ENCODE assay signal across 1 cellular context in the genomic region with DNA sequence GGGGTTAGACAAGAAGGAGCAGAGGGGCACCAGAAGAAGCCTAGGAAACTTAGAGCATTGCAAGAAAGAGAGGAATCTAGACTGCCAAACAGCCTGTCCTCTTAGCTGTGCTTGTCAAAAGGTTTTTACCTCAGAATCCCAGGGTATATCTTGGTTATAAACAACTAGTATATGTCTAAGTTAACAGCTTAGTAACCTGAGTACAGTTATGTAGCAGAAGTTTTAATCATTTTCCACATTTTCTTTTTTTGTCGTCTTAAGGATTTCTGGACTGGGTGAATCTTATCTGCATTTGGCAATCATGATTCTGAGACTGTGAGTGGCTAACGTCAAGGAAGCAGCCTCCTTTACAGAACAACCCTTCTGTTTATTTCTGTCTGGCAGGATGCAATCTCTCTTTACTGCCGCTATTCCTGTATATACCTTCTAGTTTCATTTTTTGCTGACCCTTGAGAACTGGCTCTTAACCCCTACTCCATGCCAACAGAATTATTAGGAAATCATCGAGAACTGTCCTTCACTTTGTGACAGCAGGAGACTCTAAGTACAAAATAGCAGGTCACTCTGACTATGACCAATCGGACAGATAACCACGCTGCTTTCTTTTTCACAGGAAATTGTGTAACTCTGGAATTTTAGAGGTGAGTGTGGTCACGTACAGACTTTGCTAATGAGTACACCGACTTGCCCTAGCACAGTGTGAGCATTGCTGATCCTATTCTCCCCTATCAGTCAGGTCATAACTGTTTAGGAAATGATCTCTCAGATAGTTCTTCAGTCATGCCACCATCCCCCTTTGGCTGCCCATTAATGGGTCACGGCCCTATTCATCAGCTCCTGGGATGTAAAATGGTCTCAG.
A peak's percentile ranks its signal among the peaks of the same experiment; 100 is the strongest.
TF ChIP-seq lines count a peak whose summit lies in the region.

No MANE protein-coding gene starts in this region.

TF ChIP-seq in GM12878, 131 proteins besides CTCF, POLR2A, EP300 and RAD21 (continued from another document):
- peak; percentile 67 for TF ChIP-seq SKIL (IDR thresholded peaks at IDR 0.05; ENCODE audit: low read depth, poor library complexity, severe bottlenecking)
- TF ChIP-seq SP1 (IDR thresholded peaks at IDR 0.05; ENCODE audit: low read depth, low read length): peak; percentile 25
- TF ChIP-seq NBN (IDR thresholded peaks at IDR 0.05): peak; percentile 62
- TF ChIP-seq SIX5 (IDR thresholded peaks at IDR 0.05; ENCODE audit: low read depth, low read length, severe bottlenecking): no peak
- peak; percentile 49 to 58; a peak in 1 of 4 replicates for TF ChIP-seq BHLHE40 (IDR thresholded peaks at IDR 0.05; ENCODE audit: borderline replicate concordance in 1 of 2, low read depth in 2 of 2, low read length in 1 of 2)
- peak; percentile 79 for TF ChIP-seq NR2F1 (conservative IDR thresholded peaks at IDR 0.05)
- no peak for TF ChIP-seq ZNF274 (IDR thresholded peaks at IDR 0.05; ENCODE audit: insufficient read depth, insufficient read length)
- peak; percentile 91 for TF ChIP-seq BCL11A (IDR thresholded peaks at IDR 0.05; ENCODE audit: low read depth, low read length)
- 0 out of 2 replicates have a peak, but pooled peaks have one; percentile 40 for TF ChIP-seq MXI1 (IDR thresholded peaks at IDR 0.05; ENCODE audit: low read depth, low read length)
- TF ChIP-seq SMAD1 (IDR thresholded peaks at IDR 0.05; ENCODE audit: low read depth, partially characterized antibody): no peak
- 0 out of 2 replicates have a peak, but pooled peaks have one; percentile 43 for TF ChIP-seq ZBED1 (IDR thresholded peaks at IDR 0.05; ENCODE audit: borderline replicate concordance)
- TF ChIP-seq ASH2L (IDR thresholded peaks at IDR 0.05; ENCODE audit: borderline replicate concordance, low read depth): no peak
- TF ChIP-seq CHD2 (IDR thresholded peaks at IDR 0.05; ENCODE audit: borderline replicate concordance, low read depth, low read length): peak; percentile 27; the same call in 1 of the 2 replicates
- TF ChIP-seq STAT1 (conservative IDR thresholded peaks at IDR 0.05): no peak
- TF ChIP-seq NR2C2 (IDR thresholded peaks at IDR 0.05; ENCODE audit: borderline replicate concordance, control insufficient read depth, insufficient read length, low read depth): no peak
- no peak for TF ChIP-seq SIN3A (IDR thresholded peaks at IDR 0.05; ENCODE audit: low read depth, low read length)
- peak; percentile 36; the same call in 1 of the 2 replicates for TF ChIP-seq PKNOX1 (IDR thresholded peaks at IDR 0.05)
- no peak for TF ChIP-seq SRF (IDR thresholded peaks at IDR 0.05; ENCODE audit: low read depth in 2 of 2, low read length in 2 of 2)
- TF ChIP-seq CBFB (IDR thresholded peaks at IDR 0.05; ENCODE audit: low read depth): peak; percentile 81
- TF ChIP-seq ZNF622 (IDR thresholded peaks at IDR 0.05): no peak
- TF ChIP-seq RUNX3 (IDR thresholded peaks at IDR 0.05; ENCODE audit: low read length): peak; percentile 98
- TF ChIP-seq NFIC (IDR thresholded peaks at IDR 0.05; ENCODE audit: low read depth, low read length): peak; percentile 85
- no peak for TF ChIP-seq SREBF2 (IDR thresholded peaks at IDR 0.05; ENCODE audit: low read length)
- peak; percentile 38 for TF ChIP-seq MEF2B (IDR thresholded peaks at IDR 0.05; ENCODE audit: partially characterized antibody, poor library complexity, severe bottlenecking)
- 0 out of 3 replicates have a peak, but pooled peaks have one; percentile 37 for TF ChIP-seq POU2F2 (IDR thresholded peaks at IDR 0.05; ENCODE audit: borderline replicate concordance, low read depth, low read length)
- TF ChIP-seq, protein P1, sequence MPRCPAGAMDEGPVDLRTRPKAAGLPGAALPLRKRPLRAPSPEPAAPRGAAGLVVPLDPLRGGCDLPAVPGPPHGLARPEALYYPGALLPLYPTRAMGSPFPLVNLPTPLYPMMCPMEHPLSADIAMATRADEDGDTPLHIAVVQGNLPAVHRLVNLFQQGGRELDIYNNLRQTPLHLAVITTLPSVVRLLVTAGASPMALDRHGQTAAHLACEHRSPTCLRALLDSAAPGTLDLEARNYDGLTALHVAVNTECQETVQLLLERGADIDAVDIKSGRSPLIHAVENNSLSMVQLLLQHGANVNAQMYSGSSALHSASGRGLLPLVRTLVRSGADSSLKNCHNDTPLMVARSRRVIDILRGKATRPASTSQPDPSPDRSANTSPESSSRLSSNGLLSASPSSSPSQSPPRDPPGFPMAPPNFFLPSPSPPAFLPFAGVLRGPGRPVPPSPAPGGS (IDR thresholded peaks at IDR 0.05; ENCODE audit: borderline replicate concordance, insufficient read depth, low read depth, low read length, poor library complexity, severe bottlenecking): peak; percentile 76
- TF ChIP-seq EED (IDR thresholded peaks at IDR 0.05; ENCODE audit: low read depth): peak; percentile 84
- no peak for TF ChIP-seq TCF12 (IDR thresholded peaks at IDR 0.05; ENCODE audit: low read depth, low read length)
- peak; percentile 76 for TF ChIP-seq ATF2 (IDR thresholded peaks at IDR 0.05; ENCODE audit: low read length)
- no peak for TF ChIP-seq HDAC6 (IDR thresholded peaks at IDR 0.05; ENCODE audit: unreplicated experiment)
- TF ChIP-seq, protein P2, sequence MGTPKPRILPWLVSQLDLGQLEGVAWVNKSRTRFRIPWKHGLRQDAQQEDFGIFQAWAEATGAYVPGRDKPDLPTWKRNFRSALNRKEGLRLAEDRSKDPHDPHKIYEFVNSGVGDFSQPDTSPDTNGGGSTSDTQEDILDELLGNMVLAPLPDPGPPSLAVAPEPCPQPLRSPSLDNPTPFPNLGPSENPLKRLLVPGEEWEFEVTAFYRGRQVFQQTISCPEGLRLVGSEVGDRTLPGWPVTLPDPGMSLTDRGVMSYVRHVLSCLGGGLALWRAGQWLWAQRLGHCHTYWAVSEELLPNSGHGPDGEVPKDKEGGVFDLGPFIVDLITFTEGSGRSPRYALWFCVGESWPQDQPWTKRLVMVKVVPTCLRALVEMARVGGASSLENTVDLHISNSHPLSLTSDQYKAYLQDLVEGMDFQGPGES (IDR thresholded peaks at IDR 0.05): no peak
- TF ChIP-seq, protein P3, sequence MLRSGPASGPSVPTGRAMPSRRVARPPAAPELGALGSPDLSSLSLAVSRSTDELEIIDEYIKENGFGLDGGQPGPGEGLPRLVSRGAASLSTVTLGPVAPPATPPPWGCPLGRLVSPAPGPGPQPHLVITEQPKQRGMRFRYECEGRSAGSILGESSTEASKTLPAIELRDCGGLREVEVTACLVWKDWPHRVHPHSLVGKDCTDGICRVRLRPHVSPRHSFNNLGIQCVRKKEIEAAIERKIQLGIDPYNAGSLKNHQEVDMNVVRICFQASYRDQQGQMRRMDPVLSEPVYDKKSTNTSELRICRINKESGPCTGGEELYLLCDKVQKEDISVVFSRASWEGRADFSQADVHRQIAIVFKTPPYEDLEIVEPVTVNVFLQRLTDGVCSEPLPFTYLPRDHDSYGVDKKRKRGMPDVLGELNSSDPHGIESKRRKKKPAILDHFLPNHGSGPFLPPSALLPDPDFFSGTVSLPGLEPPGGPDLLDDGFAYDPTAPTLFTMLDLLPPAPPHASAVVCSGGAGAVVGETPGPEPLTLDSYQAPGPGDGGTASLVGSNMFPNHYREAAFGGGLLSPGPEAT (IDR thresholded peaks at IDR 0.05; ENCODE audit: low read depth): peak; percentile 91
- TF ChIP-seq KLF5 (IDR thresholded peaks at IDR 0.05; ENCODE audit: partially characterized antibody): peak; percentile 38
- no peak for TF ChIP-seq TARDBP (IDR thresholded peaks at IDR 0.05; ENCODE audit: borderline replicate concordance)
- peak; percentile 74; the same call in 1 of the 2 replicates for TF ChIP-seq IRF4 (IDR thresholded peaks at IDR 0.05; ENCODE audit: low read depth, low read length)
- peak in 1 of 2 experiments; percentile 61; a peak in 1 of 4 replicates for TF ChIP-seq ETV6 (conservative IDR thresholded peaks at IDR 0.05 in 1 of 2, IDR thresholded peaks at IDR 0.05 in 1 of 2; ENCODE audit: borderline replicate concordance in 1 of 2, low read depth in 1 of 2)
- 0 out of 2 replicates have a peak, but pooled peaks have one; percentile 55 for TF ChIP-seq GATAD2B (conservative IDR thresholded peaks at IDR 0.05; ENCODE audit: low read depth)
- peak; percentile 56; the same call in 1 of the 2 replicates for TF ChIP-seq MEF2A (IDR thresholded peaks at IDR 0.05; ENCODE audit: insufficient read depth, low read depth, low read length)
- TF ChIP-seq POLR2AphosphoS5 (IDR thresholded peaks at IDR 0.05; ENCODE audit: low read length): peak; percentile 60; the same call in 1 of the 2 replicates
- peak; percentile 90 for TF ChIP-seq ATF7 (IDR thresholded peaks at IDR 0.05; ENCODE audit: low read depth)
